In the genomic region with DNA sequence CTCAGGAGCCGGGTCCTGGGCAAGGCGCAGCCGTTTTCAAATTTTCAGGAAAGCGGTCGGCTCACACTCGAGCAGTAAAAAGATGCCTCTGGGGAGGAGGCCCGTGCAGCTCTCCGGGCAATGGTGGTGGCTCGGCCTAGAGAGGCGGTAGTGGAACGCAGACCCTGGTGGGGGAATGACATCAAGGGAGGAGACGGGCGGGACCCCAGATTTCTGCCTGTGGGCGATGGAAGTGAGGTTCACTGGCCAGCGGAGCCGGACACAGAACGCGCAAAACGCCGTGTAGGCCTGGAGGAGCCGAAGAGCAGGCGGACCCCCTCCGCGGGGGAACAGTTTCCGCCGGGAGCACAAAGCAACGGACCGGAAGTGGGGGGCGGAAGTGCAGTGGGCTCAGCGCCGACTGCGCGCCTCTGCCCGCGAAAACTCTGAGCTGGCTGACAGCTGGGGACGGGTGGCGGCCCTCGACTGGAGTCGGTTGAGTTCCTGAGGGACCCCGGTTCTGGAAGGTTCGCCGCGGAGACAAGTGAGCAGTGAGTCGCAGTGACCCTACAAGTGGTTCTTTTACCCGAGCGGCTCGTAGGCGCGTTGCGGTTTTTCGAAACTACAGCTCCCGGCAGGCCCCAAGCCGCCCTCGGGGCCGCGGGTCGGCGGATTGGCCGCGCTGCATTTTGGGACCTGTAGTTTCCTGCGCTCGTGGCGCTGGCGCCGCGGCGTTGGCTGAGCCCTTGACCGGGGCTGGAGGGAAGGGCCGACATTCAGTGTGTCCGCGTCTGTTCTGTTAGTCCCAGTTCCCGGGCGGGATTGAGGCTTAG, we compare ENCODE assay signal across 8 cellular contexts. TPM values are rescaled to one million over a fixed set of nuclear protein-coding genes. Genes with fewer than 3 reads are reported as not detected.
A peak's percentile ranks its signal among the peaks of the same experiment; 100 is the strongest.
DNase-seq lines count a peak whose midpoint lies in the region; ATAC-seq and TF ChIP-seq lines count a peak whose summit lies in the region.

A gene with protein sequence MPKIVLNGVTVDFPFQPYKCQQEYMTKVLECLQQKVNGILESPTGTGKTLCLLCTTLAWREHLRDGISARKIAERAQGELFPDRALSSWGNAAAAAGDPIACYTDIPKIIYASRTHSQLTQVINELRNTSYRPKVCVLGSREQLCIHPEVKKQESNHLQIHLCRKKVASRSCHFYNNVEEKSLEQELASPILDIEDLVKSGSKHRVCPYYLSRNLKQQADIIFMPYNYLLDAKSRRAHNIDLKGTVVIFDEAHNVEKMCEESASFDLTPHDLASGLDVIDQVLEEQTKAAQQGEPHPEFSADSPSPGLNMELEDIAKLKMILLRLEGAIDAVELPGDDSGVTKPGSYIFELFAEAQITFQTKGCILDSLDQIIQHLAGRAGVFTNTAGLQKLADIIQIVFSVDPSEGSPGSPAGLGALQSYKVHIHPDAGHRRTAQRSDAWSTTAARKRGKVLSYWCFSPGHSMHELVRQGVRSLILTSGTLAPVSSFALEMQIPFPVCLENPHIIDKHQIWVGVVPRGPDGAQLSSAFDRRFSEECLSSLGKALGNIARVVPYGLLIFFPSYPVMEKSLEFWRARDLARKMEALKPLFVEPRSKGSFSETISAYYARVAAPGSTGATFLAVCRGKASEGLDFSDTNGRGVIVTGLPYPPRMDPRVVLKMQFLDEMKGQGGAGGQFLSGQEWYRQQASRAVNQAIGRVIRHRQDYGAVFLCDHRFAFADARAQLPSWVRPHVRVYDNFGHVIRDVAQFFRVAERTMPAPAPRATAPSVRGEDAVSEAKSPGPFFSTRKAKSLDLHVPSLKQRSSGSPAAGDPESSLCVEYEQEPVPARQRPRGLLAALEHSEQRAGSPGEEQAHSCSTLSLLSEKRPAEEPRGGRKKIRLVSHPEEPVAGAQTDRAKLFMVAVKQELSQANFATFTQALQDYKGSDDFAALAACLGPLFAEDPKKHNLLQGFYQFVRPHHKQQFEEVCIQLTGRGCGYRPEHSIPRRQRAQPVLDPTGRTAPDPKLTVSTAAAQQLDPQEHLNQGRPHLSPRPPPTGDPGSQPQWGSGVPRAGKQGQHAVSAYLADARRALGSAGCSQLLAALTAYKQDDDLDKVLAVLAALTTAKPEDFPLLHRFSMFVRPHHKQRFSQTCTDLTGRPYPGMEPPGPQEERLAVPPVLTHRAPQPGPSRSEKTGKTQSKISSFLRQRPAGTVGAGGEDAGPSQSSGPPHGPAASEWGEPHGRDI (N-terminal part only) (plus strand): TSS at position 376 of the 812 bp plus-strand sequence. CDS start 1,091 bp downstream, outside the sequence.

- peaks cover 3% of the 10 kb centered on the region for H3K36me3 Mint-ChIP-seq in IgD-negative memory B cell

- H3K36me3 ChIP-seq in PC-3 (ENCODE audit: low read depth, low read length): peaks cover 25% of the 10 kb centered on the region; the same call in 1 of the 2 replicates

- TF ChIP-seq CTCF in PC-3 (conservative IDR thresholded peaks at IDR 0.05; ENCODE audit: low read depth, low read length): no peak
- no peak for TF ChIP-seq CTCF in epithelial cell of proximal tubule (conservative IDR thresholded peaks at IDR 0.05; ENCODE audit: low read depth, low read length)

- peak; percentile 76 for ATAC-seq in GM21529 (IDR thresholded peaks at IDR 0.05; ENCODE audit: unreplicated experiment)
- ATAC-seq in PC-3: peak; percentile 97

- H3K4me3 ChIP-seq in PC-3 (ENCODE audit: low read length) (peak within 1 kb of the TSS; percentile 91), epithelial cell of proximal tubule (ENCODE audit: low read depth, low read length) (peak within 1 kb of the TSS; percentile 75)

- H2AFZ ChIP-seq in PC-3 (ENCODE audit: low read length): peak within 1 kb of the TSS; percentile 92

- peak within 1 kb of the TSS; percentile 95 to 98 (median 97) for H3K4me3 Mint-ChIP-seq in IgD-negative memory B cell

- no peaks in the 10 kb centered on the region for H3K9me3 Mint-ChIP-seq in IgD-negative memory B cell

- DNase-seq in DMS114 treated with DMSO at 0.1 percent for 48 hours (lab: John Stamatoyannopoulos, UW; ENCODE audit: unreplicated experiment): peak; percentile 83
- peak; percentile 93 for DNase-seq in PC-3
- DNase-seq in activated T-cell treated with anti-CD3 and anti-CD28 coated beads for 48 hours (ENCODE audit: low read depth): peak; percentile 87
- DNase-seq in epithelial cell of proximal tubule (ENCODE audit: low read depth): peak; percentile 48
- DNase-seq in mucosa of gallbladder (ENCODE audit: low spot score): peak; percentile 93
- peak; percentile 76 to 84 for DNase-seq in stimulated activated CD8-positive, alpha-beta memory T cell treated with anti-CD3 and anti-CD28 coated beads, Interleukin-4, amount 100 ng/mL, for 4 hours (ENCODE audit: low read depth in 2 of 2, low spot score in 1 of 2)

- no peaks in the 10 kb centered on the region for H4K20me1 ChIP-seq in PC-3 (ENCODE audit: low read length)

- peaks cover 9% of the 10 kb centered on the region; the same call in 1 of the 2 replicates for H3K4me1 ChIP-seq in PC-3 (ENCODE audit: insufficient read depth, low read length)

- peak within 1 kb of the TSS; percentile 86 for H3K9ac ChIP-seq in PC-3 (ENCODE audit: low read length)

- H3K4me1 Mint-ChIP-seq in IgD-negative memory B cell: peaks cover 8 to 20% (median 9%) of the 10 kb centered on the region in 3 donors

- H3K9me2 ChIP-seq in PC-3 (replicated peaks; ENCODE audit: low read length): no peaks in the 10 kb centered on the region

- no peaks in the 10 kb centered on the region for H3F3A ChIP-seq in PC-3 (ENCODE audit: low read length, unreplicated experiment)

- H3K9me3 ChIP-seq in PC-3 (ENCODE audit: low read length): no peaks in the 10 kb centered on the region

- H3K27me3 ChIP-seq in PC-3 (ENCODE audit: low read length): no peaks in the 10 kb centered on the region

- H3K27me3 Mint-ChIP-seq in IgD-negative memory B cell: peaks cover 3% of the 10 kb centered on the region

- peak within 1 kb of the TSS; percentile 93 to 97 (median 94) for H3K27ac Mint-ChIP-seq in IgD-negative memory B cell

- peak within 1 kb of the TSS; percentile 41 for H3K27ac ChIP-seq in PC-3 (ENCODE audit: low read length)

- peaks cover 25% of the 10 kb centered on the region for H3K79me2 ChIP-seq in PC-3 (ENCODE audit: low read length)

- CTCF ChIA-PET in PC-3 (lab: Charles Lee): interaction anchor here (0.6 to 0.7 kb wide), 3 partner anchors 16 to 82 kb away, joined by 3 to 4 read pairs (median 4); no protein-coding TSS in a partner anchor

- POLR2A ChIA-PET in PC-3 (lab: Charles Lee; ENCODE audit: unreplicated experiment): interaction anchor here (0.5 to 1.0 kb wide), 7 partner anchors 16 to 138 kb away, joined by 3 to 21 read pairs (median 3); partner anchors contain the start of genes HELZ2 and PPDPF

- H3K4me2 ChIP-seq in PC-3 (ENCODE audit: low read length): peak within 1 kb of the TSS; percentile 95

- intact Hi-C loops in PC-3 (cut with micrococcal nuclease): loop anchor here (2.0 kb wide), 2 partner anchors 25 to 29 kb away; no protein-coding TSS in a partner anchor

- no TSS peak for BruUV-seq in PC-3 (replicated peaks; lab: Mats Ljungman, UMichigan)

RNA-seq across cellular contexts. Expression of the gene that starts here (rescaled TPM):
- polyA plus RNA-seq in IgD-negative memory B cell: 2.6 TPM
- total RNA-seq in PC-3 (2014; rRNA removed) (43.0 and 56.2 TPM in 2 replicates), epithelial cell of proximal tubule (26.5 and 29.1 TPM in 2 replicates), mucosa of gallbladder (30.2 TPM)

Comparison
In these comparisons a context has a peak if more than half of its experiments do, and no peak if none do; other contexts are left out.
1. Peak in every context shown above with its lines: DNase-seq, ATAC-seq, H3K4me3 ChIP-seq and H3K27ac ChIP-seq.